1 cellular context compared by ENCODE assay signal in the genomic region with DNA sequence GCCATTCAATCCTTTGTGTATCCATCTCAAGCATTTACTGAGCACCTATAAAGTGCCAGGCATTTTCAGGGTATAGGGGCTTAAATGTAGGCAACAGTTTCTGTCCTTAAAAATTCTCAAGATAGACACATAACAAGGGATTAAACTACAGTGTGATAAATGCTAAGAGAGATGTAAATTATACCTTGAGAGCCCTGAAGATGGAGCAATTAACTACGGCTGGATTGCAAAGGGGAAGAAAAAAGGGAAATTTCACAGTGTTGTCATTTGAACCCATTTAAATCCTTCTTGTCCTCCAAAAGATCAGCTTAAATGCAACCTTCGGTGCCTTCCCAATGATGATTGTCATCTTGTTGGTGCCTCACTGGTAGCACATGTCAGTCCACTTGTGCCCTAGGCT.
TF ChIP-seq lines count a peak whose summit lies in the region.

No MANE protein-coding gene starts in this region.

TF ChIP-seq in GM12878, 131 proteins besides CTCF, POLR2A, EP300 and RAD21 (continued from another document):
- TF ChIP-seq, protein P1, sequence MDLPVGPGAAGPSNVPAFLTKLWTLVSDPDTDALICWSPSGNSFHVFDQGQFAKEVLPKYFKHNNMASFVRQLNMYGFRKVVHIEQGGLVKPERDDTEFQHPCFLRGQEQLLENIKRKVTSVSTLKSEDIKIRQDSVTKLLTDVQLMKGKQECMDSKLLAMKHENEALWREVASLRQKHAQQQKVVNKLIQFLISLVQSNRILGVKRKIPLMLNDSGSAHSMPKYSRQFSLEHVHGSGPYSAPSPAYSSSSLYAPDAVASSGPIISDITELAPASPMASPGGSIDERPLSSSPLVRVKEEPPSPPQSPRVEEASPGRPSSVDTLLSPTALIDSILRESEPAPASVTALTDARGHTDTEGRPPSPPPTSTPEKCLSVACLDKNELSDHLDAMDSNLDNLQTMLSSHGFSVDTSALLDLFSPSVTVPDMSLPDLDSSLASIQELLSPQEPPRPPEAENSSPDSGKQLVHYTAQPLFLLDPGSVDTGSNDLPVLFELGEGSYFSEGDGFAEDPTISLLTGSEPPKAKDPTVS (IDR thresholded peaks at IDR 0.05; ENCODE audit: low read depth, low read length) = no peak
TF ChIP-seq in GM12878: peak in this region for 0.
